Comparison of ENCODE assay signal across 16 cellular contexts in the genomic region with DNA sequence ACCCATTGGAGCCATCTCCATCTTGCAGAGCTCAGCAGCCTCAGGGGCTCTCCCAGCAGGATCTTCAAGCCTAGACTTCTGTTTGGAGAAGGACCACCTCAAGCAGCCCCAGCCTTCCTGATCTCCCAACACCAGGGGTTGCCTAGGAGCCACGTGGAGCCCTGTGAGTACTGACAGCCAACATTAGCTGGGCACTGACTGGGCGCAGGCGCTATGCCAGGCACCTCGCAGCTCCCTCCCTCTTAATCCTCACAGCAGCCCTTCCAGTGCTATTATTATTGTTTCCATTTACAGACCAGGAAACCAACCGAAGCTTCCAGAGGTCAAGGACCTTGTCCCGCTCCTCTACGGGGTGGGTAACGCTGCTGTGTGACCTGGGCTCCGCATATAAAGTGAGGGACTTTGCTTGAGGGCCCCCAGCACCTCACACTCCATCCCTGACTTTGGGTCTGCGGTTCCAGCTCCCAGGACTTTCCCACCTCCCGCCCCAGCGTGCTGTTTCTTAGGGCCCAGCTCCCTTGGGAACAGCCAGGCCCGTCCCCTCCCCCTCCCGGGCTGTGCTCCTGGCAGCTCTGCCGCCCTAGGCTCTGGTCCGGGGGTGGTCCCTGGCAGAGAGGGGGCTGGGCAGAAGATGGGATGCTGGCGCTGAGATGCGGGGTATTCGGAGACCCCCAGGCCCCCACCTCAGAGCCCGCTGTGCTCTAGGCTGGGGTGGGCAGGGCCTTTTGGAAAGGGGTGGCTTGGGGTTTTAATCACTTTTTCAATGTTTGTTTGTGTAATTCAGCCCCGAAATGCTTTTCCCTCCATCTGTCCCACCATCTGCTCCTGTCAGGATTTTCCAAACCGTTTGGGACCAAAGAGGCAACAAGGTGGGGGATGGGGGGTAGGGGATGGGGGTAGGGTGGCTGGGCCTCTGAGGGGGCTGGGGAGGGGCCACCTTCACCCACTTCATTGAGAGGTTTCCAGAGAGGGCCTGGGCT. TPM values are rescaled to one million over a fixed set of nuclear protein-coding genes. Genes with fewer than 3 reads are reported as not detected.
DNase-seq lines count a peak whose midpoint lies in the region; FAIRE-seq and TF ChIP-seq lines count a peak whose summit lies in the region.
"Had no signal": no experiment of that assay in that cellular context is flagged by ENCODE, and none has a peak within 500 bp of the region (broad histone marks: within the 10 kb centered on the region; RNA-seq: fewer than 3 reads in every experiment).

No MANE protein-coding gene starts in this region.

- H3K4me1 Mint-ChIP-seq in activated CD4-positive, alpha-beta memory T cell treated with anti-CD3 and anti-CD28 coated beads for 36 hours (ENCODE audit: low read depth): peaks cover 4% of the 10 kb centered on the region
- H3K4me1 Mint-ChIP-seq: activated naive CD4-positive, alpha-beta T cell treated with anti-CD3 and anti-CD28 coated beads, Interleukin-2, amount 50 U/mL, for 24 hours had no signal

- H3K4ac ChIP-seq in H1 (replicated peaks; ENCODE audit: insufficient read length, low read depth, low read length): no peak overlapping the region

- H4K5ac ChIP-seq in H1 (ENCODE audit: insufficient read length, low read depth, low read length): no peak overlapping the region

- intact Hi-C loops in activated CD4-positive, alpha-beta memory T cell treated with anti-CD3 and anti-CD28 coated beads for 36 hours (cut with micrococcal nuclease): no loop called here

- TF ChIP-seq EP300 in H1 (IDR thresholded peaks at IDR 0.05; ENCODE audit: borderline replicate concordance in 1 of 2, low read depth in 2 of 2, low read length in 2 of 2): peak in 1 of 2 experiments; percentile 80; a peak in 1 of 3 replicates

- H2AK5ac ChIP-seq in H1 (ENCODE audit: low read depth, low read length): no peak overlapping the region

- POLR2A ChIA-PET in H1 (lab: Charles Lee; ENCODE audit: partially characterized antibody): interaction anchor here (1.2 to 1.7 kb wide), 2 partner anchors 10 to 11 kb away, joined by 3 to 10 read pairs; no protein-coding TSS in a partner anchor
- POLR2A ChIA-PET in activated CD4-positive, alpha-beta memory T cell treated with anti-CD3 and anti-CD28 coated beads for 36 hours (lab: Charles Lee): interaction anchor here (0.6 kb wide), 2 partner anchors 168 to 414 kb away, joined by 3 read pairs; no protein-coding TSS in a partner anchor

- peaks cover 38% of the 10 kb centered on the region for H3K27me3 Mint-ChIP-seq in activated CD4-positive, alpha-beta memory T cell treated with anti-CD3 and anti-CD28 coated beads for 36 hours

- TF ChIP-seq RAD21 in H1 (IDR thresholded peaks at IDR 0.05 in 1 of 2, conservative IDR thresholded peaks at IDR 0.05 in 1 of 2; ENCODE audit: low read depth in 2 of 2, low read length in 2 of 2): no peak

- H3K4me1 ChIP-seq in H1 (replicated peaks in 1 of 4; ENCODE audit: control insufficient read depth in 3 of 4, insufficient read depth in 4 of 4, low read length in 3 of 4): peaks cover 0 to 19% (median 12%) of the 10 kb centered on the region in 4 experiments; a peak in 6 of 7 replicates
- H3K4me1 ChIP-seq in skeletal muscle satellite cell (ENCODE audit: control insufficient read depth, insufficient read depth, low read length): no peaks in the 10 kb centered on the region

- CTCF ChIA-PET in H1 (lab: Charles Lee; ENCODE audit: partially characterized antibody): interaction anchor here (0.5 to 19.0 kb wide), 7 partner anchors 10 to 211 kb away, joined by 3 to 382 read pairs (median 4); a partner anchor contains a TSS
- CTCF ChIA-PET in activated CD4-positive, alpha-beta memory T cell treated with anti-CD3 and anti-CD28 coated beads for 36 hours (lab: Charles Lee): interaction anchor here (0.6 to 1.5 kb wide), 3 partner anchors 9 to 22 kb away, joined by 3 to 10 read pairs (median 3); no protein-coding TSS in a partner anchor

- H4K91ac ChIP-seq in H1 (replicated peaks; ENCODE audit: insufficient read length, low read length): no peak overlapping the region

- H2BK5ac ChIP-seq in H1 (ENCODE audit: low read depth, low read length): no peak overlapping the region; the same call in 1 of the 2 replicates

- DNase-seq in G401 (ENCODE audit: low spot score) (peak; percentile 95), NCI-H446 (lab: John Stamatoyannopoulos, UW) (peak; percentile 34 to 80), H1 (ENCODE audit: low read depth in 1 of 2, low spot score in 2 of 2) (no peak), HUDEP-2 (lab: John Stamatoyannopoulos, UW; ENCODE audit: unreplicated experiment in 76 of 76) (no peak), putamen (ENCODE audit: low spot score) (no peak)
- no peak for DNase-seq in activated CD4-positive, alpha-beta memory T cell treated with anti-CD3 and anti-CD28 coated beads for 36 hours
- DNase-seq in activated T-cell treated with anti-CD3 and anti-CD28 coated beads, Interleukin-2, amount 50 U/mL, for 48 hours: no peak
- DNase-seq: activated CD8-positive, alpha-beta memory T cell treated with anti-CD3 and anti-CD28 coated beads, Interleukin-2, amount 50 U/mL, for 4 hours; CD4-positive, CD25-positive, alpha-beta regulatory T cell had no signal

- TF ChIP-seq CTCF in H1 (IDR thresholded peaks at IDR 0.05; ENCODE audit: control extremely low read depth in 1 of 3, insufficient read depth in 1 of 3, low read depth in 1 of 3, low read length in 3 of 3): no peak

- H3K56ac ChIP-seq in H1 (replicated peaks; ENCODE audit: insufficient read length, low read depth, low read length): no peak overlapping the region

- H2BK20ac ChIP-seq in H1 (ENCODE audit: low read length): 0 out of 2 replicates have a peak overlapping the region, but pooled peaks have one; percentile 21

- H3K4me2 ChIP-seq in H1 (ENCODE audit: insufficient read depth in 1 of 2, low read depth in 2 of 2, low read length in 2 of 2): peak overlapping the region in 1 of 2 experiments; percentile 50; a peak in 3 of 4 replicates
- H3K4me2 ChIP-seq in skeletal muscle satellite cell (ENCODE audit: low read length): peak overlapping the region; percentile 11

- peaks cover 0 to 9% of the 10 kb centered on the region in 2 experiments for H4K20me1 ChIP-seq in H1 (replicated peaks in 1 of 2; ENCODE audit: control insufficient read depth in 1 of 2, insufficient read depth in 2 of 2, low read length in 2 of 2)

- H3K36me3 ChIP-seq in H1 (ENCODE audit: control insufficient read depth in 2 of 4, insufficient read depth in 4 of 4, low read length in 3 of 4) (no peaks in the 10 kb centered on the region), skeletal muscle satellite cell (ENCODE audit: insufficient read depth, low read length) (no peaks in the 10 kb centered on the region)

- H3K9me3 Mint-ChIP-seq in activated CD4-positive, alpha-beta memory T cell treated with anti-CD3 and anti-CD28 coated beads for 36 hours: no peaks in the 10 kb centered on the region
- H3K9me3 Mint-ChIP-seq: activated naive CD4-positive, alpha-beta T cell treated with anti-CD3 and anti-CD28 coated beads, Interleukin-2, amount 50 U/mL, for 24 hours; T-helper 1 cell treated with Interleukin-12 subunit alpha and Interleukin-12 subunit beta and Interleukin-4 antibody, amounts not matched to agents 30 μg/mL and 1 μg/mL, for 36 hours had no signal

- H3K27ac ChIP-seq in H1 (ENCODE audit: low read depth, low read length): no peak overlapping the region

- in situ Hi-C loops in G401 (cut with HindIII; ENCODE audit: low sequenced_read_pairs): no loop called here

- H3K4me3 ChIP-seq in H1 (ENCODE audit: extremely low read depth in 1 of 4, insufficient read depth in 2 of 4, low read depth in 3 of 4, low read length in 4 of 4): no peak overlapping the region
- no peak overlapping the region for H3K4me3 ChIP-seq in skeletal muscle satellite cell (ENCODE audit: low read length)

- H3K9ac ChIP-seq in H1 (replicated peaks in 1 of 4; ENCODE audit: extremely low read depth in 1 of 4, low read depth in 3 of 4, low read length in 3 of 4): no peak overlapping the region
- H3K9ac ChIP-seq in skeletal muscle satellite cell (ENCODE audit: low read depth, low read length): no peak overlapping the region

- H3K27me3 ChIP-seq in H1 (replicated peaks in 1 of 4; ENCODE audit: control insufficient read depth in 3 of 4, extremely low read depth in 1 of 4, insufficient read depth in 3 of 4, low read length in 3 of 4) (peaks cover 3 to 20% (median 14%) of the 10 kb centered on the region in 4 experiments; a peak in 6 of 7 replicates), skeletal muscle satellite cell (ENCODE audit: control insufficient read depth, insufficient read depth, low read length) (peaks cover 53% of the 10 kb centered on the region)

- no peak overlapping the region for H3K27ac Mint-ChIP-seq in activated CD4-positive, alpha-beta memory T cell treated with anti-CD3 and anti-CD28 coated beads for 36 hours
- H3K27ac Mint-ChIP-seq: activated naive CD4-positive, alpha-beta T cell treated with anti-CD3 and anti-CD28 coated beads, Interleukin-2, amount 50 U/mL, for 24 hours; CD4-positive, CD25-positive, alpha-beta regulatory T cell; T-helper 1 cell treated with Interleukin-12 subunit alpha and Interleukin-12 subunit beta and Interleukin-4 antibody, amounts not matched to agents 30 μg/mL and 1 μg/mL, for 36 hours had no signal

- H3K9me3 ChIP-seq in H1 (ENCODE audit: insufficient read depth in 2 of 2, low read depth in 1 of 2, low read length in 1 of 2): no peaks in the 10 kb centered on the region
- no peaks in the 10 kb centered on the region for H3K9me3 ChIP-seq in skeletal muscle satellite cell (replicated peaks; ENCODE audit: low read length)

- 0 out of 2 replicates have a peak overlapping the region, but pooled peaks have one; percentile 67 for H2BK15ac ChIP-seq in H1 (ENCODE audit: low read length)

- H3K14ac ChIP-seq in H1 (ENCODE audit: insufficient read length): no peak overlapping the region

- H3K79me1 ChIP-seq in H1 (ENCODE audit: low read depth, low read length): no peaks in the 10 kb centered on the region

- FAIRE-seq in H1 (lab: Jason Lieb, UNC): no peak
- FAIRE-seq: endothelial cell of umbilical vein, G401.6 had no signal

- H2BK12ac ChIP-seq in H1 (ENCODE audit: low read depth, low read length): no peak overlapping the region; the same call in 1 of the 2 replicates

- H3K36me3 Mint-ChIP-seq in activated CD4-positive, alpha-beta memory T cell treated with anti-CD3 and anti-CD28 coated beads for 36 hours: no peaks in the 10 kb centered on the region
- H3K36me3 Mint-ChIP-seq: activated naive CD4-positive, alpha-beta T cell treated with anti-CD3 and anti-CD28 coated beads, Interleukin-2, amount 50 U/mL, for 24 hours; CD4-positive, CD25-positive, alpha-beta regulatory T cell had no signal

- TF ChIP-seq POLR2A in H1 (IDR thresholded peaks at IDR 0.05; ENCODE audit: control extremely low read depth in 1 of 2, low read depth in 2 of 2, low read length in 2 of 2): no peak

- H3K18ac ChIP-seq in H1 (ENCODE audit: extremely low read depth, low read length): peak overlapping the region; percentile 15; the same call in 1 of the 2 replicates

- 0 out of 2 replicates have a peak overlapping the region, but pooled peaks have one; percentile 15 for H4K8ac ChIP-seq in H1 (ENCODE audit: extremely low read depth, insufficient read depth, low read length)

- H2BK120ac ChIP-seq in H1 (replicated peaks; ENCODE audit: low read depth, low read length): no peak overlapping the region

- H3K23me2 ChIP-seq in H1 (ENCODE audit: low read depth, low read length): peaks cover 5% of the 10 kb centered on the region; the same call in 1 of the 2 replicates

- no peaks in the 10 kb centered on the region for H3K79me2 ChIP-seq in H1 (ENCODE audit: control insufficient read depth in 1 of 2, insufficient read depth in 2 of 2, low read length in 2 of 2)

- peak overlapping the region; percentile 65 for H2AFZ ChIP-seq in H1 (ENCODE audit: low read length)

- H3K23ac ChIP-seq in H1 (ENCODE audit: insufficient read length): no peak overlapping the region

- H3K4me3 Mint-ChIP-seq in activated CD4-positive, alpha-beta memory T cell treated with anti-CD3 and anti-CD28 coated beads for 36 hours: no peak overlapping the region
- H3K4me3 Mint-ChIP-seq: activated naive CD4-positive, alpha-beta T cell treated with anti-CD3 and anti-CD28 coated beads, Interleukin-2, amount 50 U/mL, for 24 hours; CD4-positive, CD25-positive, alpha-beta regulatory T cell; T-helper 1 cell treated with Interleukin-12 subunit alpha and Interleukin-12 subunit beta and Interleukin-4 antibody, amounts not matched to agents 30 μg/mL and 1 μg/mL, for 36 hours had no signal

- 65% methylated on average over 22 of the region's 22 CpGs; no CpG with 5 or more reads in 1 of the 2 experiments for WGBS in H1 (ENCODE audit: extremely low coverage in 1 of 2, insufficient coverage in 1 of 2, insufficient read length in 1 of 2, insufficient replicate concordance in 2 of 2, low coverage in 1 of 2, low lambda C conversion rate in 2 of 2, missing lambda C conversion rate in 1 of 2), 2 experiments

RNA-seq across cellular contexts. Expression of a gene that starts 4.1 kb away (rescaled TPM):
- not detected in 2 replicates for total RNA-seq in G401 (2014; rRNA removed; shearing (Covaris generic))
- 0.84 and 1.4 TPM in 2 replicates for total RNA-seq in H1 (2021; fragmentation: NEBNext Ultra II Directional; extraction: Animal tissue kit (Norgen Biotek cat#: 25700))
- 0.70 and 0.78 TPM in 2 replicates for polyA plus RNA-seq in H1 (2011; rRNA removed)
- polyA plus RNA-seq in H1 (2011; cell fraction: cytosol; rRNA removed): 0.70 TPM
- 4.6 TPM for polyA plus RNA-seq in H1 (2011; cell fraction: nucleus; rRNA removed)
- 1.2 to 2.0 TPM (median 1.4 TPM) in 4 replicates for polyA plus RNA-seq in H1 (2012, experiment 1 of 2)
- 3.1 TPM for polyA plus RNA-seq in H1 (2012, experiment 2 of 2)
- 2.2 TPM for polyA plus RNA-seq in H1 (2013, experiment 1 of 2)
- 2.9 TPM for polyA plus RNA-seq in H1 (2013, experiment 2 of 2)
- polyA minus RNA-seq in H1 (2011; rRNA and poly(A)+ RNA removed): 0.49 and 0.60 TPM in 2 replicates
- polyA minus RNA-seq in H1 (2011; cell fraction: cytosol; rRNA and poly(A)+ RNA removed): not detected
- 3.9 TPM for polyA minus RNA-seq in H1 (2011; cell fraction: nucleus; rRNA and poly(A)+ RNA removed)
- not detected in 2 replicates for total RNA-seq in skeletal muscle satellite cell (2012; rRNA removed)
- total RNA-seq in activated CD4-positive, alpha-beta memory T cell treated with anti-CD3 and anti-CD28 coated beads for 36 hours: under 1 TPM in 1 of 2 experiments, not detected in 1; 0.29 TPM
- total RNA-seq: CD4-positive, CD25-positive, alpha-beta regulatory T cell; endothelial cell of umbilical vein; NCI-H460; RPMI7951 had no signal
- polyA plus RNA-seq: CD4-positive, CD25-positive, alpha-beta regulatory T cell; endothelial cell of umbilical vein had no signal

RNA-seq across cellular contexts. Expression of a gene that starts 11.4 kb away (rescaled TPM):
- total RNA-seq in G401 (2014; rRNA removed; shearing (Covaris generic)): 39.4 and 56.4 TPM in 2 replicates
- total RNA-seq in H1 (2021; fragmentation: NEBNext Ultra II Directional; extraction: Animal tissue kit (Norgen Biotek cat#: 25700)): 0.94 and 2.0 TPM in 2 replicates
- 1.8 and 3.2 TPM in 2 replicates for polyA plus RNA-seq in H1 (2011; rRNA removed)
- 3.3 TPM for polyA plus RNA-seq in H1 (2011; cell fraction: cytosol; rRNA removed)
- 6.4 TPM for polyA plus RNA-seq in H1 (2011; cell fraction: nucleus; rRNA removed)
- 2.3 to 4.0 TPM (median 3.0 TPM) in 4 replicates for polyA plus RNA-seq in H1 (2012, experiment 1 of 2)
- 1.0 TPM for polyA plus RNA-seq in H1 (2012, experiment 2 of 2)
- polyA plus RNA-seq in H1 (2013, experiment 1 of 2): 3.2 TPM
- polyA plus RNA-seq in H1 (2013, experiment 2 of 2): 2.1 TPM
- 1.9 and 2.2 TPM in 2 replicates for polyA minus RNA-seq in H1 (2011; rRNA and poly(A)+ RNA removed)
- not detected for polyA minus RNA-seq in H1 (2011; cell fraction: cytosol; rRNA and poly(A)+ RNA removed)
- polyA minus RNA-seq in H1 (2011; cell fraction: nucleus; rRNA and poly(A)+ RNA removed): 1.3 TPM
- total RNA-seq in skeletal muscle satellite cell (2012; rRNA removed): 1.0 and 3.1 TPM in 2 replicates
- not detected for total RNA-seq in activated CD4-positive, alpha-beta memory T cell treated with anti-CD3 and anti-CD28 coated beads for 36 hours
- total RNA-seq: CD4-positive, CD25-positive, alpha-beta regulatory T cell had no signal
- polyA plus RNA-seq: CD4-positive, CD25-positive, alpha-beta regulatory T cell had no signal

RNA-seq across cellular contexts. Expression of a gene that starts 19.0 kb away (rescaled TPM):
- total RNA-seq in G401 (2014; rRNA removed; shearing (Covaris generic)): 26.6 and 36.1 TPM in 2 replicates
- 7.3 and 9.5 TPM in 2 replicates for total RNA-seq in H1 (2021; fragmentation: NEBNext Ultra II Directional; extraction: Animal tissue kit (Norgen Biotek cat#: 25700))
- 58.7 and 85.7 TPM in 2 replicates for polyA plus RNA-seq in H1 (2011; rRNA removed)
- polyA plus RNA-seq in H1 (2011; cell fraction: cytosol; rRNA removed): 45.9 TPM
- polyA plus RNA-seq in H1 (2011; cell fraction: nucleus; rRNA removed): 40.0 TPM
- polyA plus RNA-seq in H1 (2012, experiment 1 of 2): 8.6 to 23.6 TPM (median 17.8 TPM) in 4 replicates
- 19.8 TPM for polyA plus RNA-seq in H1 (2012, experiment 2 of 2)
- 8.6 TPM for polyA plus RNA-seq in H1 (2013, experiment 1 of 2)
- polyA plus RNA-seq in H1 (2013, experiment 2 of 2): 9.0 TPM
- 9.8 TPM in 2 replicates for polyA minus RNA-seq in H1 (2011; rRNA and poly(A)+ RNA removed)
- polyA minus RNA-seq in H1 (2011; cell fraction: cytosol; rRNA and poly(A)+ RNA removed): 10.6 TPM
- 6.2 TPM for polyA minus RNA-seq in H1 (2011; cell fraction: nucleus; rRNA and poly(A)+ RNA removed)
- 10.9 and 15.7 TPM in 2 replicates for total RNA-seq in skeletal muscle satellite cell (2012; rRNA removed)
- total RNA-seq in activated CD4-positive, alpha-beta memory T cell treated with anti-CD3 and anti-CD28 coated beads for 36 hours: 1 to 10 TPM; 3.6 to 4.0 TPM
- total RNA-seq: CD4-positive, CD25-positive, alpha-beta regulatory T cell had no signal
- polyA plus RNA-seq: CD4-positive, CD25-positive, alpha-beta regulatory T cell had no signal

Comparison
In these comparisons a context has a peak if more than half of its experiments do, and no peak if none do; other contexts are left out.
1. DNase-seq: peak in G401 (single experiment) and NCI-H446 (2 of 2); none in H1 (0 of 2), activated CD4-positive, alpha-beta memory T cell treated with anti-CD3 and anti-CD28 coated beads for 36 hours (single experiment), HUDEP-2 (0 of 76), activated T-cell treated with anti-CD3 and anti-CD28 coated beads, Interleukin-2, amount 50 U/mL, for 48 hours (0 of 2) and putamen (single experiment).
2. RNA of a gene that starts 11.4 kb away (total RNA-seq): 39.4 to 56.4 TPM in G401; 0.94 to 2.0 TPM in H1 and not detected in activated CD4-positive, alpha-beta memory T cell treated with anti-CD3 and anti-CD28 coated beads for 36 hours; every median in the first group is over 10 times any median in the second.